Comparison of ENCODE assay signal across 12 cellular contexts in genomic region chr16:1980026-1980769, GRCh38. TPM values are rescaled to one million over a fixed set of nuclear protein-coding genes. Genes with fewer than 3 reads are reported as not detected.
DNase-seq lines count a peak whose midpoint lies in the region; ATAC-seq and TF ChIP-seq lines count a peak whose summit lies in the region.
"Had no signal": no experiment of that assay in that cellular context is flagged by ENCODE, and none has a peak within 500 bp of the region (broad histone marks: within the 10 kb centered on the region; RNA-seq: fewer than 3 reads in every experiment).

No MANE protein-coding gene starts in this region.

- H3K9ac ChIP-seq in HUES6 (ENCODE audit: low read length), result peak overlapping the region; percentile 56

- H3K27me3 ChIP-seq in HUES6 (ENCODE audit: control insufficient read depth, insufficient read depth, low read length) (peaks cover 43% of the 10 kb centered on the region), WERI-Rb-1 (ENCODE audit: insufficient read depth, low read depth, severe bottlenecking) (no peaks in the 10 kb centered on the region)

- H3K27ac ChIP-seq in HUES6 (ENCODE audit: low read depth, low read length) (no peak overlapping the region), WERI-Rb-1 (peak overlapping the region; percentile 91)
- H3K27ac ChIP-seq: tibial artery had no signal

- intact Hi-C loops in mucosa of descending colon (cut with DNase I, micrococcal nuclease), result no loop called here

- H3K4me1 ChIP-seq in HUES6 (ENCODE audit: control insufficient read depth, insufficient read depth, low read length) (peaks cover 33% of the 10 kb centered on the region), mucosa of descending colon (ENCODE audit: low read depth) (peaks cover 45% of the 10 kb centered on the region)

- H3K9me3 ChIP-seq in HUES6 (ENCODE audit: control insufficient read depth, insufficient read depth, low read depth, low read length), result no peaks in the 10 kb centered on the region
- H3K9me3 ChIP-seq in WERI-Rb-1 (ENCODE audit: severe bottlenecking), result no peaks in the 10 kb centered on the region
- no peaks in the 10 kb centered on the region for H3K9me3 ChIP-seq in mucosa of descending colon
- H3K9me3 ChIP-seq: tibial artery had no signal

- H3K36me3 ChIP-seq in HUES6 (ENCODE audit: control insufficient read depth, insufficient read depth, low read length), result peaks cover 30% of the 10 kb centered on the region
- peaks cover 49% of the 10 kb centered on the region for H3K36me3 ChIP-seq in WERI-Rb-1
- H3K36me3 ChIP-seq in mucosa of descending colon (ENCODE audit: low read depth), result no peaks in the 10 kb centered on the region

- no peak for TF ChIP-seq CTCF in WERI-Rb-1 (IDR thresholded peaks at IDR 0.05; ENCODE audit: low read depth, low read length)
- no peak for TF ChIP-seq CTCF in mucosa of descending colon (IDR thresholded peaks at IDR 0.05)

- H3K4me3 ChIP-seq in HUES6 (ENCODE audit: low read depth, low read length) (peak overlapping the region; percentile 69), WERI-Rb-1 (ENCODE audit: low read depth, low read length) (no peak overlapping the region), mucosa of descending colon (no peak overlapping the region)
- H3K4me3 ChIP-seq: tibial artery had no signal

- ATAC-seq in mucosa of descending colon, result peak; percentile 0

- DNase-seq in WERI-Rb-1 (no peak), mucosa of descending colon (peak in 2 of 3 donors; percentile 55 to 74), pons (ENCODE audit: low spot score) (no peak), HUDEP-2 (lab: John Stamatoyannopoulos, UW; ENCODE audit: unreplicated experiment in 76 of 76) (no peak), SKM-1 treated with dmso at 0.1 percent for 144 hours (lab: John Stamatoyannopoulos, UW; ENCODE audit: unreplicated experiment) (no peak)
- DNase-seq: activated CD4-positive, CD25-positive, alpha-beta regulatory T cell; activated naive CD4-positive, alpha-beta T cell treated with anti-CD3 and anti-CD28 coated beads for 36 hours; NCI-H1694; tibial artery had no signal

RNA-seq across cellular contexts. Expression of gene NOXO1, which starts 1.1 kb away (rescaled TPM):
- total RNA-seq in mucosa of descending colon, result 10 to 100 TPM; 12.2 to 39.9 (median 27.1) TPM
- total RNA-seq: activated naive CD4-positive, alpha-beta T cell treated with anti-CD3 and anti-CD28 coated beads for 36 hours; Daoy had no signal

RNA-seq across cellular contexts. Expression of gene GFER, which starts 3.8 kb away (rescaled TPM):
- 10 to 100 TPM; 42.1 to 75.5 (median 68.8) TPM for total RNA-seq in mucosa of descending colon

RNA-seq across cellular contexts. Expression of gene TBL3, which starts 8.3 kb away (rescaled TPM):
- total RNA-seq in mucosa of descending colon, result 10 to 100 TPM; 21.6 to 25.5 (median 24.0) TPM

RNA-seq across cellular contexts. Expression of gene SYNGR3, which starts 9.6 kb away (rescaled TPM):
- 1 to 10 TPM; 1.3 to 7.9 (median 1.5) TPM for total RNA-seq in mucosa of descending colon

RNA-seq across cellular contexts. Expression of gene RNF151, which starts 13.5 kb away (rescaled TPM):
- not detected for total RNA-seq in mucosa of descending colon
- total RNA-seq: activated naive CD4-positive, alpha-beta T cell treated with anti-CD3 and anti-CD28 coated beads for 36 hours; Daoy; dermis microvascular lymphatic vessel endothelial cell had no signal

Comparison
In these comparisons a context has a peak if more than half of its experiments do, and no peak if none do; other contexts are left out.
1. DNase-seq: peak in mucosa of descending colon (2 of 3); none in WERI-Rb-1 (single experiment), pons (single experiment), HUDEP-2 (0 of 76) and SKM-1 treated with dmso at 0.1 percent for 144 hours (single experiment).